ENCODE assay signal across 23 cellular contexts in the genomic region with DNA sequence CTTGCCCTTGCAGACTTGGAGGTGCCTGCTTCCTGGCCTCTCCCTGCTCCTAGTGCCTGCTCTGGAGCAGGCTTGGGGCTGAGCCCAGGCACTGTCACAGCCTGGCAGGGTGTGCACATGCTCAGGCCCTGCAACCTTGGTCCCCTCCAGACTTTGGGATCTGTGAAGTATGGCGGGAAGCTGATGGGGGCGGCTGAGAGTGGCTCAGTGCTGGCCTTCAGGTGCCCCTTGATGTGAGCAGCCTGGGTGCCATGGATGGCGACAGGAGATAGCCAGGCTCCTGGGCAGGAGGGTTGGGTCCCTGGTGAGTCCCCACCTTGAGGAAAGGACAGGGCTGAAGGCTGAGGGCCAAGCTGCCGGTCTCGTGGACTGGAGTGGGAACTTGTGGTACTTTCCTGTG.
DNase-seq lines count a peak whose midpoint lies in the region; ATAC-seq and TF ChIP-seq lines count a peak whose summit lies in the region.
"Had no signal": no experiment of that assay in that cellular context is flagged by ENCODE, and none has a peak within 500 bp of the region (broad histone marks: within the 10 kb centered on the region; RNA-seq: fewer than 3 reads in every experiment).

No MANE protein-coding gene starts in this region.

- no peaks in the 10 kb centered on the region for H3K4me1 ChIP-seq in left ventricle myocardium inferior
- no peaks in the 10 kb centered on the region for H3K4me1 ChIP-seq in neuronal stem cell (ENCODE audit: control insufficient read depth in 2 of 2, insufficient read depth in 1 of 2, low read depth in 1 of 2, low read length in 2 of 2)
- H3K4me1 ChIP-seq in upper lobe of right lung = no peaks in the 10 kb centered on the region
- H3K4me1 ChIP-seq: BE2C had no signal

- no peak overlapping the region for H3K27ac Mint-ChIP-seq in chondrocyte (ENCODE audit: unreplicated experiment)
- H3K27ac Mint-ChIP-seq in activated CD4-positive, alpha-beta memory T cell treated with anti-CD3 and anti-CD28 coated beads, Interleukin-2, amount 10 ng/mL, durations not matched to agents 7 days and 5 days = no peak overlapping the region
- H3K27ac Mint-ChIP-seq: CD14-positive monocyte; CD8-positive, alpha-beta memory T cell had no signal

- no peak overlapping the region for H3K4me3 Mint-ChIP-seq in chondrocyte (ENCODE audit: unreplicated experiment)
- no peak overlapping the region for H3K4me3 Mint-ChIP-seq in activated CD4-positive, alpha-beta memory T cell treated with anti-CD3 and anti-CD28 coated beads, Interleukin-2, amount 10 ng/mL, durations not matched to agents 7 days and 5 days
- H3K4me3 Mint-ChIP-seq: CD14-positive monocyte; CD8-positive, alpha-beta memory T cell had no signal

- no peak overlapping the region for H2BK120ac ChIP-seq in neuronal stem cell (ENCODE audit: low read depth, low read length)

- no peaks in the 10 kb centered on the region for H3K27me3 Mint-ChIP-seq in chondrocyte (ENCODE audit: low read depth)
- H3K27me3 Mint-ChIP-seq in activated CD4-positive, alpha-beta memory T cell treated with anti-CD3 and anti-CD28 coated beads, Interleukin-2, amount 10 ng/mL, durations not matched to agents 7 days and 5 days = no peaks in the 10 kb centered on the region
- H3K27me3 Mint-ChIP-seq: CD8-positive, alpha-beta memory T cell had no signal

- H2BK15ac ChIP-seq in neuronal stem cell (ENCODE audit: low read length) = no peak overlapping the region

- no peak overlapping the region for H3K4me2 ChIP-seq in neuronal stem cell (ENCODE audit: insufficient read depth, low read length, poor library complexity, severe bottlenecking)
- H3K4me2 ChIP-seq: KMS-11 had no signal

- ATAC-seq in Right ventricle myocardium inferior (no peak), upper lobe of right lung (peak; percentile 48), HG03442 (IDR thresholded peaks at IDR 0.05; ENCODE audit: unreplicated experiment) (no peak)

- H4K91ac ChIP-seq in neuronal stem cell (ENCODE audit: low read depth, low read length, poor library complexity) = no peak overlapping the region

- H4K8ac ChIP-seq in neuronal stem cell (ENCODE audit: low read depth, low read length) = no peak overlapping the region

- no peak overlapping the region for H3K4ac ChIP-seq in neuronal stem cell (ENCODE audit: low read length)

- H2BK12ac ChIP-seq in neuronal stem cell (ENCODE audit: low read length) = no peak overlapping the region

- peak overlapping the region; percentile 77 for H3K18ac ChIP-seq in neuronal stem cell (ENCODE audit: low read length)

- no peak overlapping the region for H2AFZ ChIP-seq in neuronal stem cell (ENCODE audit: low read length)

- H3K27ac ChIP-seq in left ventricle myocardium inferior (replicated peaks) (no peak overlapping the region), neuronal stem cell (replicated peaks; ENCODE audit: low read length) (no peak overlapping the region), upper lobe of right lung (no peak overlapping the region)
- H3K27ac ChIP-seq: KMS-11 had no signal

- H3K9me3 ChIP-seq in left ventricle myocardium inferior (replicated peaks) (no peaks in the 10 kb centered on the region), neuronal stem cell (replicated peaks in 1 of 2; ENCODE audit: control insufficient read depth in 2 of 2, insufficient read depth in 1 of 2, low read depth in 1 of 2, low read length in 2 of 2) (no peaks in the 10 kb centered on the region), upper lobe of right lung (no peaks in the 10 kb centered on the region)
- H3K9me3 ChIP-seq: BE2C had no signal

- intact Hi-C loops in Right ventricle myocardium inferior (cut with DNase I) = no loop called here
- intact Hi-C loops in left ventricle myocardium inferior (cut with micrococcal nuclease) = no loop called here
- intact Hi-C loops in upper lobe of right lung (cut with DNase I) = no loop called here

- no peaks in the 10 kb centered on the region for H3K4me1 Mint-ChIP-seq in chondrocyte (ENCODE audit: low read depth)
- H3K4me1 Mint-ChIP-seq in activated CD4-positive, alpha-beta memory T cell treated with anti-CD3 and anti-CD28 coated beads, Interleukin-2, amount 10 ng/mL, durations not matched to agents 7 days and 5 days = no peaks in the 10 kb centered on the region
- H3K4me1 Mint-ChIP-seq: CD14-positive monocyte; CD8-positive, alpha-beta memory T cell had no signal

- no peaks in the 10 kb centered on the region for H3K36me3 Mint-ChIP-seq in chondrocyte (ENCODE audit: low read depth)
- no peaks in the 10 kb centered on the region for H3K36me3 Mint-ChIP-seq in activated CD4-positive, alpha-beta memory T cell treated with anti-CD3 and anti-CD28 coated beads, Interleukin-2, amount 10 ng/mL, durations not matched to agents 7 days and 5 days (ENCODE audit: low read depth)
- H3K36me3 Mint-ChIP-seq: CD14-positive monocyte; CD8-positive, alpha-beta memory T cell had no signal

- CTCF ChIA-PET in activated CD4-positive, alpha-beta memory T cell treated with anti-CD3 and anti-CD28 coated beads, Interleukin-2, amount 10 ng/mL, durations not matched to agents 7 days and 5 days (lab: Charles Lee) = no interaction called here

- no peak overlapping the region for H3K23ac ChIP-seq in neuronal stem cell (ENCODE audit: low read depth, low read length, poor library complexity)

- DNase-seq in Right ventricle myocardium inferior (ENCODE audit: missing footprints) (peak; percentile 49), left ventricle myocardium inferior (no peak), chondrocyte (ENCODE audit: low spot score) (peak; percentile 59), neuronal stem cell (ENCODE audit: low spot score) (no peak), upper lobe of right lung (no peak), NCI-H2227 (lab: John Stamatoyannopoulos, UW; ENCODE audit: unreplicated experiment) (no peak)
- DNase-seq in activated CD4-positive, alpha-beta memory T cell treated with anti-CD3 and anti-CD28 coated beads, Interleukin-2, amount 10 ng/mL, durations not matched to agents 7 days and 5 days = no peak
- DNase-seq: 8988T; CD8-positive, alpha-beta memory T cell; DMS 273 treated with DMSO at 0.1 percent for 48 hours; DMS79; EL; GDM1; IMR-90; MM.1S; NCI-H2081; NCI-H226; NCI-H510A; RPMI8226 had no signal

- no peaks in the 10 kb centered on the region for H3K9me3 Mint-ChIP-seq in chondrocyte (ENCODE audit: low read depth)
- no peaks in the 10 kb centered on the region for H3K9me3 Mint-ChIP-seq in activated CD4-positive, alpha-beta memory T cell treated with anti-CD3 and anti-CD28 coated beads, Interleukin-2, amount 10 ng/mL, durations not matched to agents 7 days and 5 days

- POLR2A ChIA-PET in activated CD4-positive, alpha-beta memory T cell treated with anti-CD3 and anti-CD28 coated beads, Interleukin-2, amount 10 ng/mL, durations not matched to agents 7 days and 5 days (lab: Charles Lee) = no interaction called here

- H3K36me3 ChIP-seq in left ventricle myocardium inferior (no peaks in the 10 kb centered on the region), neuronal stem cell (replicated peaks in 1 of 2; ENCODE audit: control insufficient read depth in 2 of 2, insufficient read depth in 2 of 2, low read length in 2 of 2) (no peaks in the 10 kb centered on the region), upper lobe of right lung (no peaks in the 10 kb centered on the region)
- H3K36me3 ChIP-seq: BE2C had no signal

- no peak overlapping the region for H3K14ac ChIP-seq in neuronal stem cell (ENCODE audit: low read length)

- H3K27me3 ChIP-seq in left ventricle myocardium inferior (ENCODE audit: low read depth) = no peaks in the 10 kb centered on the region
- no peaks in the 10 kb centered on the region for H3K27me3 ChIP-seq in neuronal stem cell (ENCODE audit: control insufficient read depth in 3 of 3, insufficient read depth in 3 of 3, low read depth in 1 of 3, low read length in 3 of 3)
- no peaks in the 10 kb centered on the region for H3K27me3 ChIP-seq in upper lobe of right lung
- H3K27me3 ChIP-seq: BE2C had no signal

- H3K4me3 ChIP-seq in left ventricle myocardium inferior = no peak overlapping the region
- H3K4me3 ChIP-seq in neuronal stem cell (ENCODE audit: low read length in 2 of 2) = no peak overlapping the region
- H3K4me3 ChIP-seq in upper lobe of right lung = no peak overlapping the region

- TF ChIP-seq CTCF in left ventricle myocardium inferior (IDR thresholded peaks at IDR 0.05; ENCODE audit: borderline replicate concordance) (no peak), chondrocyte (IDR thresholded peaks at IDR 0.05) (no peak), upper lobe of right lung (IDR thresholded peaks at IDR 0.05) (no peak)

- no peak overlapping the region for H2BK5ac ChIP-seq in neuronal stem cell (ENCODE audit: low read length)

- H3K79me1 ChIP-seq in neuronal stem cell (ENCODE audit: low read depth, low read length) = no peaks in the 10 kb centered on the region

- no peak overlapping the region for H2AK5ac ChIP-seq in neuronal stem cell (ENCODE audit: low read depth, low read length)

- H3K9ac ChIP-seq in neuronal stem cell (ENCODE audit: low read depth, low read length, poor library complexity) = no peak overlapping the region
- H3K9ac ChIP-seq: KMS-11 had no signal

- WGBS in neuronal stem cell (ENCODE audit: extremely low coverage in 2 of 2, insufficient read length in 2 of 2, insufficient replicate concordance in 1 of 2), 2 donors = no CpG with 5 or more reads among the region's 5 CpGs

Comparison
In these comparisons a context has a peak if more than half of its experiments do, and no peak if none do; other contexts are left out.
1. DNase-seq: peak in Right ventricle myocardium inferior (single experiment) and chondrocyte (single experiment); none in left ventricle myocardium inferior (single experiment), neuronal stem cell (single experiment), upper lobe of right lung (single experiment), activated CD4-positive, alpha-beta memory T cell treated with anti-CD3 and anti-CD28 coated beads, Interleukin-2, amount 10 ng/mL, durations not matched to agents 7 days and 5 days (single experiment) and NCI-H2227 (single experiment).